ENCODE assay signal across 1 cellular context in genomic region chr7:94696981-94697670, GRCh38.
A peak's percentile ranks its signal among the peaks of the same experiment; 100 is the strongest.
TF ChIP-seq lines count a peak whose summit lies in the region.

No MANE protein-coding gene starts in this region.

TF ChIP-seq in HepG2, 621 proteins besides CTCF, POLR2A, EP300 and RAD21 (continued from another document):
- peak; percentile 95 for TF ChIP-seq POGZ (CRISPR knock-in tag; IDR thresholded peaks at IDR 0.05)
- no peak for TF ChIP-seq SRY (CRISPR knock-in tag; IDR thresholded peaks at IDR 0.05)
- peak; percentile 52; the same call in 1 of the 2 replicates for TF ChIP-seq KAT8 (CRISPR knock-in tag; IDR thresholded peaks at IDR 0.05)
- TF ChIP-seq SKIL (CRISPR knock-in tag; IDR thresholded peaks at IDR 0.05; ENCODE audit: borderline replicate concordance): no peak
- no peak for TF ChIP-seq ETS1 (CRISPR knock-in tag; IDR thresholded peaks at IDR 0.05)
- TF ChIP-seq RFX1 (IDR thresholded peaks at IDR 0.05): no peak
- no peak for TF ChIP-seq ZNF44 (CRISPR knock-in tag; IDR thresholded peaks at IDR 0.05)
- no peak for TF ChIP-seq DR1 (CRISPR knock-in tag; IDR thresholded peaks at IDR 0.05)
- 0 out of 2 replicates have a peak, but pooled peaks have one; percentile 20 for TF ChIP-seq BCL6 (CRISPR knock-in tag; IDR thresholded peaks at IDR 0.05)
- no peak for TF ChIP-seq ZSCAN25 (CRISPR knock-in tag; IDR thresholded peaks at IDR 0.05)
- TF ChIP-seq SAP130 (CRISPR knock-in tag; IDR thresholded peaks at IDR 0.05; ENCODE audit: low read depth): peak; percentile 35; the same call in 1 of the 2 replicates
- peak; percentile 48; the same call in 1 of the 2 replicates for TF ChIP-seq FOXP4 (CRISPR knock-in tag; IDR thresholded peaks at IDR 0.05)
